In the genomic region with DNA sequence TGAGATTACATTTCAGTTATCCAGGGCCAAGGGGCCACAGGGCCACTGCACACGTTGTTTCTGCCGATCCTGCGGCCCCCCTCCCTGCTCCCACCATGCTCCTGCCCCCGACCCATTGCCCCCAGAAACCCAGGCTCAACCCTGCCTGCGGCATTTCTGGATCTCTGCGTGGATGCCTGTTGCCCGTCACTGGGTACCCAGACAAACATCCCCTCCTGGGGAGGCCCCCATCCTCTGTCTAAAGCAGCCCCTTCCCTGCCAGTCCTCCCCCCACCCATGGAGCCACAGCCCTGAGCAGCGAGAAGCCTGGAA, we compare ENCODE assay signal across 30 cellular contexts.
"Had no signal": no experiment of that assay in that cellular context is flagged by ENCODE, and none has a peak within 500 bp of the region (broad histone marks: within the 10 kb centered on the region; RNA-seq: fewer than 3 reads in every experiment).

No MANE protein-coding gene starts in this region.

- H3K4me3 ChIP-seq: esophagus muscularis mucosa, gastroesophageal sphincter had no signal

- H3K27me3 ChIP-seq: brain microvascular endothelial cell, foreskin keratinocyte had no signal

- H3K9me3 ChIP-seq: esophagus muscularis mucosa, gastroesophageal sphincter had no signal

- H3K4me1 ChIP-seq: esophagus muscularis mucosa, foreskin keratinocyte had no signal

- ATAC-seq: activated T-cell treated with anti-CD3 and anti-CD28 coated beads, Interleukin-2, amount 50 U/mL, for 72 hours; activated T-helper 17 cell treated with anti-CD3 and anti-CD28 coated beads, Interleukin-2, amount 50 U/mL, for 72 hours; effector memory CD8-positive, alpha-beta T cell; foreskin keratinocyte; gastroesophageal sphincter; WTC11 had no signal

- H3K27ac Mint-ChIP-seq: activated CD4-positive, alpha-beta memory T cell treated with anti-CD3 and anti-CD28 coated beads, Interleukin-2, amount 10 ng/mL, durations not matched to agents 7 days and 5 days; activated CD4-positive, alpha-beta T cell treated with anti-CD3 and anti-CD28 coated beads, Interleukin-2, amount 10 ng/mL, durations not matched to agents 7 days and 5 days; activated naive CD8-positive, alpha-beta T cell; activated T-cell treated with anti-CD3 and anti-CD28 coated beads, Interleukin-2, amount 50 U/mL, for 24 hours; activated T-cell treated with anti-CD3 and anti-CD28 coated beads, Interleukin-2, amount 50 U/mL, for 72 hours; activated T-helper 17 cell treated with anti-CD3 and anti-CD28 coated beads, Interleukin-2, amount 50 U/mL, for 72 hours; effector memory CD8-positive, alpha-beta T cell; WTC11 had no signal

- H3K36me3 Mint-ChIP-seq: activated naive CD8-positive, alpha-beta T cell; WTC11 had no signal

- H3K27me3 Mint-ChIP-seq: activated CD4-positive, alpha-beta memory T cell treated with anti-CD3 and anti-CD28 coated beads, Interleukin-2, amount 10 ng/mL, durations not matched to agents 7 days and 5 days; activated CD4-positive, alpha-beta T cell treated with anti-CD3 and anti-CD28 coated beads, Interleukin-2, amount 10 ng/mL, durations not matched to agents 7 days and 5 days had no signal

- H3K4me1 Mint-ChIP-seq: activated CD4-positive, alpha-beta memory T cell treated with anti-CD3 and anti-CD28 coated beads, Interleukin-2, amount 10 ng/mL, durations not matched to agents 7 days and 5 days; activated CD4-positive, alpha-beta T cell treated with anti-CD3 and anti-CD28 coated beads, Interleukin-2, amount 10 ng/mL, durations not matched to agents 7 days and 5 days; activated T-helper 17 cell treated with anti-CD3 and anti-CD28 coated beads, Interleukin-2, amount 50 U/mL, for 72 hours; central memory CD8-positive, alpha-beta T cell had no signal

- DNase-seq: activated CD4-positive, alpha-beta memory T cell treated with anti-CD3 and anti-CD28 coated beads, Interleukin-2, amount 10 ng/mL, durations not matched to agents 7 days and 5 days; activated CD4-positive, alpha-beta T cell treated with anti-CD3 and anti-CD28 coated beads for 1 hour; activated CD4-positive, alpha-beta T cell treated with anti-CD3 and anti-CD28 coated beads for 4 hours; activated CD4-positive, alpha-beta T cell treated with anti-CD3 and anti-CD28 coated beads, Interleukin-2, amount 10 ng/mL, durations not matched to agents 7 days and 5 days; activated CD4-positive, alpha-beta T cell treated with anti-CD3 and anti-CD28 coated beads, Interleukin-2, amount 50 U/mL, for 4 hours; activated CD8-positive, alpha-beta memory T cell treated with anti-CD3 and anti-CD28 coated beads, Interleukin-2, amount 50 U/mL, for 48 hours; activated effector memory CD4-positive, alpha-beta T cell treated with Interleukin-2 at 50 U/mL for 16 hours; activated gamma-delta T cell treated with Interleukin-2 at 50 U/mL for 16 hours; activated naive CD4-positive, alpha-beta T cell treated with anti-CD3 and anti-CD28 coated beads, Interleukin-2, amount 50 U/mL, for 16 hours; activated naive CD4-positive, alpha-beta T cell treated with Interleukin-2 at 50 U/mL for 16 hours; activated T-cell treated with anti-CD3 and anti-CD28 coated beads for 4 hours; activated T-cell treated with anti-CD3 and anti-CD28 coated beads, Interleukin-2, amount 50 U/mL, for 24 hours; activated T-cell treated with anti-CD3 and anti-CD28 coated beads, Interleukin-2, amount 50 U/mL, for 72 hours; amniotic stem cell; anterior cingulate cortex; brain microvascular endothelial cell; cortex of kidney; dermis blood vessel endothelial cell; effector CD4-positive, alpha-beta T cell; effector memory CD8-positive, alpha-beta T cell; erythroblast; foreskin keratinocyte; T-helper 2 cell had no signal

- H3K36me3 ChIP-seq: brain microvascular endothelial cell, esophagus muscularis mucosa, gastroesophageal sphincter had no signal

- H3K4me3 Mint-ChIP-seq: activated CD4-positive, alpha-beta memory T cell treated with anti-CD3 and anti-CD28 coated beads, Interleukin-2, amount 10 ng/mL, durations not matched to agents 7 days and 5 days; activated CD4-positive, alpha-beta T cell treated with anti-CD3 and anti-CD28 coated beads, Interleukin-2, amount 10 ng/mL, durations not matched to agents 7 days and 5 days; activated naive CD8-positive, alpha-beta T cell; activated T-cell treated with anti-CD3 and anti-CD28 coated beads, Interleukin-2, amount 50 U/mL, for 24 hours; activated T-cell treated with anti-CD3 and anti-CD28 coated beads, Interleukin-2, amount 50 U/mL, for 72 hours; activated T-helper 17 cell treated with anti-CD3 and anti-CD28 coated beads, Interleukin-2, amount 50 U/mL, for 72 hours; central memory CD8-positive, alpha-beta T cell; effector memory CD8-positive, alpha-beta T cell; WTC11 had no signal

- H3K27ac ChIP-seq: brain microvascular endothelial cell, esophagus muscularis mucosa, foreskin keratinocyte, gastroesophageal sphincter, VCaP had no signal

- H3K9me3 Mint-ChIP-seq: activated CD4-positive, alpha-beta memory T cell treated with anti-CD3 and anti-CD28 coated beads, Interleukin-2, amount 10 ng/mL, durations not matched to agents 7 days and 5 days; activated CD4-positive, alpha-beta T cell treated with anti-CD3 and anti-CD28 coated beads, Interleukin-2, amount 10 ng/mL, durations not matched to agents 7 days and 5 days; activated T-cell treated with anti-CD3 and anti-CD28 coated beads, Interleukin-2, amount 50 U/mL, for 24 hours; activated T-cell treated with anti-CD3 and anti-CD28 coated beads, Interleukin-2, amount 50 U/mL, for 72 hours; activated T-helper 17 cell treated with anti-CD3 and anti-CD28 coated beads, Interleukin-2, amount 50 U/mL, for 72 hours; central memory CD8-positive, alpha-beta T cell; effector memory CD8-positive, alpha-beta T cell; WTC11 had no signal
